In the genomic region with DNA sequence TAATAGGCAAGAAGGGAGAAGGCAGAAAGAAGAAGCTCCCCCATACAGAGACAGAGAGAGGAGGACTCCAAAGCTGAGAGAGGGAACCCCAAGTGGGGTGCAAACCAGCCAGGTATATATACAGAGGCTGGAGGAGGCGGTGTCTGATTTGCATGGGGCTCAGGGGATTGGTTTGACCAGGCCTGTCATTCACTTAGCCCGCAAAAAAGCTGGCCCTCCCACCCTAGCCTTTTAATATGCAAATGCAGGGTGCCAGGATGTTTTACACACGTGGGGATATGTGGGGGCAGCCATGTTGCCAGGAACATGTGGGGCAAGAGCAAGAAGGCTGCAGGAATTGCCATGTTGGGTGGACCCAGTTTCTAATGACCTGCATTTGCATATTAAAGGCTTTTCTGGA, we compare ENCODE assay signal across 1 cellular context.
TF ChIP-seq lines count a peak whose summit lies in the region.

No MANE protein-coding gene starts in this region.

TF ChIP-seq in GM23338, 12 proteins besides CTCF, POLR2A, EP300 and RAD21 (continued from another document):
- TF ChIP-seq, protein P1, sequence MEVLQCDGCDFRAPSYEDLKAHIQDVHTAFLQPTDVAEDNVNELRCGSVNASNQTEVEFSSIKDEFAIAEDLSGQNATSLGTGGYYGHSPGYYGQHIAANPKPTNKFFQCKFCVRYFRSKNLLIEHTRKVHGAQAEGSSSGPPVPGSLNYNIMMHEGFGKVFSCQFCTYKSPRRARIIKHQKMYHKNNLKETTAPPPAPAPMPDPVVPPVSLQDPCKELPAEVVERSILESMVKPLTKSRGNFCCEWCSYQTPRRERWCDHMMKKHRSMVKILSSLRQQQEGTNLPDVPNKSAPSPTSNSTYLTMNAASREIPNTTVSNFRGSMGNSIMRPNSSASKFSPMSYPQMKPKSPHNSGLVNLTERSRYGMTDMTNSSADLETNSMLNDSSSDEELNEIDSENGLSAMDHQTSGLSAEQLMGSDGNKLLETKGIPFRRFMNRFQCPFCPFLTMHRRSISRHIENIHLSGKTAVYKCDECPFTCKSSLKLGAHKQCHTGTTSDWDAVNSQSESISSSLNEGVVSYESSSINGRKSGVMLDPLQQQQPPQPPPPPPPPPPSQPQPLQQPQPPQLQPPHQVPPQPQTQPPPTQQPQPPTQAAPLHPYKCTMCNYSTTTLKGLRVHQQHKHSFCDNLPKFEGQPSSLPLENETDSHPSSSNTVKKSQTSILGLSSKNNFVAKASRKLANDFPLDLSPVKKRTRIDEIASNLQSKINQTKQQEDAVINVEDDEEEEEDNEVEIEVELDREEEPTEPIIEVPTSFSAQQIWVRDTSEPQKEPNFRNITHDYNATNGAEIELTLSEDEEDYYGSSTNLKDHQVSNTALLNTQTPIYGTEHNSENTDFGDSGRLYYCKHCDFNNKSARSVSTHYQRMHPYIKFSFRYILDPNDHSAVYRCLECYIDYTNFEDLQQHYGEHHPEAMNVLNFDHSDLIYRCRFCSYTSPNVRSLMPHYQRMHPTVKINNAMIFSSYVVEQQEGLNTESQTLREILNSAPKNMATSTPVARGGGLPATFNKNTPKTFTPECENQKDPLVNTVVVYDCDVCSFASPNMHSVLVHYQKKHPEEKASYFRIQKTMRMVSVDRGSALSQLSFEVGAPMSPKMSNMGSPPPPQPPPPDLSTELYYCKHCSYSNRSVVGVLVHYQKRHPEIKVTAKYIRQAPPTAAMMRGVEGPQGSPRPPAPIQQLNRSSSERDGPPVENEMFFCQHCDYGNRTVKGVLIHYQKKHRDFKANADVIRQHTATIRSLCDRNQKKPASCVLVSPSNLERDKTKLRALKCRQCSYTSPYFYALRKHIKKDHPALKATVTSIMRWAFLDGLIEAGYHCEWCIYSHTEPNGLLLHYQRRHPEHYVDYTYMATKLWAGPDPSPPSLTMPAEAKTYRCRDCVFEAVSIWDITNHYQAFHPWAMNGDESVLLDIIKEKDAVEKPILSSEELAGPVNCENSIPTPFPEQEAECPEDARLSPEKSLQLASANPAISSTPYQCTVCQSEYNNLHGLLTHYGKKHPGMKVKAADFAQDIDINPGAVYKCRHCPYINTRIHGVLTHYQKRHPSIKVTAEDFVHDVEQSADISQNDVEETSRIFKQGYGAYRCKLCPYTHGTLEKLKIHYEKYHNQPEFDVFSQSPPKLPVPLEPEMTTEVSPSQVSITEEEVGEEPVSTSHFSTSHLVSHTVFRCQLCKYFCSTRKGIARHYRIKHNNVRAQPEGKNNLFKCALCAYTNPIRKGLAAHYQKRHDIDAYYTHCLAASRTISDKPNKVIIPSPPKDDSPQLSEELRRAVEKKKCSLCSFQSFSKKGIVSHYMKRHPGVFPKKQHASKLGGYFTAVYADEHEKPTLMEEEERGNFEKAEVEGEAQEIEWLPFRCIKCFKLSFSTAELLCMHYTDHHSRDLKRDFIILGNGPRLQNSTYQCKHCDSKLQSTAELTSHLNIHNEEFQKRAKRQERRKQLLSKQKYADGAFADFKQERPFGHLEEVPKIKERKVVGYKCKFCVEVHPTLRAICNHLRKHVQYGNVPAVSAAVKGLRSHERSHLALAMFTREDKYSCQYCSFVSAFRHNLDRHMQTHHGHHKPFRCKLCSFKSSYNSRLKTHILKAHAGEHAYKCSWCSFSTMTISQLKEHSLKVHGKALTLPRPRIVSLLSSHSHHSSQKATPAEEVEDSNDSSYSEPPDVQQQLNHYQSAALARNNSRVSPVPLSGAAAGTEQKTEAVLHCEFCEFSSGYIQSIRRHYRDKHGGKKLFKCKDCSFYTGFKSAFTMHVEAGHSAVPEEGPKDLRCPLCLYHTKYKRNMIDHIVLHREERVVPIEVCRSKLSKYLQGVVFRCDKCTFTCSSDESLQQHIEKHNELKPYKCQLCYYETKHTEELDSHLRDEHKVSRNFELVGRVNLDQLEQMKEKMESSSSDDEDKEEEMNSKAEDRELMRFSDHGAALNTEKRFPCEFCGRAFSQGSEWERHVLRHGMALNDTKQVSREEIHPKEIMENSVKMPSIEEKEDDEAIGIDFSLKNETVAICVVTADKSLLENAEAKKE (CRISPR knock-in tag; IDR thresholded peaks at IDR 0.05) = no peak
- TF ChIP-seq JUNB (IDR thresholded peaks at IDR 0.05; ENCODE audit: unreplicated experiment) (no peak), ETS1 (IDR thresholded peaks at IDR 0.05) (no peak)
